1 cellular context compared by ENCODE assay signal in the genomic region with DNA sequence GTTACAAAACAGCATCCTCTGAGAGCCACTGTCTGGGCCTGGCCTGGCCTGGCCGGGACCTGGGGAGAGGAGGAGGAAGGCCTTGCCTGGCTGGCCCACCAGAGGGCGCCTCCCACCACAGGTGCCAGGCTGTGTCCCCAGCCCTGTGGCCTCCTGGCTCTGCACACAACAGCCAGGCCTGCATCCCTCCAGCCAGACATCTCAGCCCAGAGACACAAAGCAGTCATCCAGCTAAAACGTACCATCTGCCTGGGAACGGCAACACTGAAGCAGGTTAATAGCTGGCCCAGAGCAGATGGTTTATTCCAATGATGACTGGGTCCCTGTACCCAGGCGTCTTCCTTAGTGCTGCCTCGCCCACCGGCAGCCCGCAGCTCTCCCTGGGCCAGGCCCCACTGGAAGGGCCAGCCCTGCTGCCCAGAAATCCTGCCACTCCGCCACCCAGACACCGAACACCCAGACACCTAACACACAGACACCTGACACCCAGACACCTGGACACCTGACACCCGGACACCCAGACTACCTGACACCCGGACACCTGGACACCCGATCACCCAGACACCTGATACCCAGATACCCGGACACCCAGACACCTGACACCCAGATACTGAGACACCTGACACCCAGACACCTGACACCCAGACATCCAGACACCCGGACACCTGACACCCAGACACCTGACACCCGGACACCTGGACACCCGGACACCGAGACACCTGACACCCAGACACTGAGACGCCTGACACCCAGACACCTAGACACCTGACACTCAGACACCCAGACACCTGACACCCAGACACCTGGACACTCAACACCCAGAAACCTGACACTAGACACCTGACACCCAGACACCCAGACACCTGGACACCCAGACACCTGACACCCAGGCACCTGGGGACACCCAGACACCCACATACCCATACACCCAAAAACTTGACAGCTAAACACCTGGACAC.
A peak's percentile ranks its signal among the peaks of the same experiment; 100 is the strongest.
TF ChIP-seq lines count a peak whose summit lies in the region.

No MANE protein-coding gene starts in this region.

TF ChIP-seq in IMR-90, 13 proteins besides CTCF, POLR2A, EP300 and RAD21:
- peak; percentile 64; the same call in 1 of the 2 replicates for TF ChIP-seq MAZ (IDR thresholded peaks at IDR 0.05; ENCODE audit: borderline replicate concordance, low read depth, low read length)
- TF ChIP-seq MXI1 (IDR thresholded peaks at IDR 0.05; ENCODE audit: borderline replicate concordance, low read depth, low read length) = no peak
- peak; percentile 72 for TF ChIP-seq SMC3 (IDR thresholded peaks at IDR 0.05; ENCODE audit: low read depth, low read length)
